16 cellular contexts compared by ENCODE assay signal in genomic region chr11:68364581-68364980, GRCh38. TPM values are rescaled to one million over a fixed set of nuclear protein-coding genes. Genes with fewer than 3 reads are reported as not detected.
DNase-seq lines count a peak whose midpoint lies in the region; ATAC-seq and TF ChIP-seq lines count a peak whose summit lies in the region.
"Had no signal": no experiment of that assay in that cellular context is flagged by ENCODE, and none has a peak within 500 bp of the region (broad histone marks: within the 10 kb centered on the region; RNA-seq: fewer than 3 reads in every experiment).

No MANE protein-coding gene starts in this region.

- no peaks in the 10 kb centered on the region for H3K9me3 ChIP-seq in mucosa of descending colon

- TF ChIP-seq CTCF in mucosa of descending colon (IDR thresholded peaks at IDR 0.05): no peak

- H3K36me3 Mint-ChIP-seq in activated T-helper 17 cell treated with anti-CD3 and anti-CD28 coated beads, Interleukin-2, amount 50 U/mL, for 72 hours (ENCODE audit: low read depth): no peaks in the 10 kb centered on the region
- H3K36me3 Mint-ChIP-seq in stimulated activated memory B cell treated with anti-CD40 and anti-IgM and Interleukin-4, amounts not matched to agents 10 μg/mL and 1 μg/mL and 100 μg/mL, for 72 hours: peaks cover 19% of the 10 kb centered on the region

- no peaks in the 10 kb centered on the region for H3K27me3 Mint-ChIP-seq in activated T-helper 17 cell treated with anti-CD3 and anti-CD28 coated beads, Interleukin-2, amount 50 U/mL, for 72 hours
- H3K27me3 Mint-ChIP-seq in stimulated activated memory B cell treated with anti-CD40 and anti-IgM and Interleukin-4, amounts not matched to agents 10 μg/mL and 1 μg/mL and 100 μg/mL, for 72 hours: no peaks in the 10 kb centered on the region

- H3K9me3 Mint-ChIP-seq in activated T-helper 17 cell treated with anti-CD3 and anti-CD28 coated beads, Interleukin-2, amount 50 U/mL, for 72 hours: no peaks in the 10 kb centered on the region
- H3K9me3 Mint-ChIP-seq in stimulated activated memory B cell treated with anti-CD40 and anti-IgM and Interleukin-4, amounts not matched to agents 10 μg/mL and 1 μg/mL and 100 μg/mL, for 72 hours: no peaks in the 10 kb centered on the region

- no peaks in the 10 kb centered on the region for H3K4me1 Mint-ChIP-seq in activated T-helper 17 cell treated with anti-CD3 and anti-CD28 coated beads, Interleukin-2, amount 50 U/mL, for 72 hours
- peaks cover 48% of the 10 kb centered on the region for H3K4me1 Mint-ChIP-seq in stimulated activated memory B cell treated with anti-CD40 and anti-IgM and Interleukin-4, amounts not matched to agents 10 μg/mL and 1 μg/mL and 100 μg/mL, for 72 hours

- intact Hi-C loops in mucosa of descending colon (cut with DNase I, micrococcal nuclease): no loop called here

- H3K4me3 Mint-ChIP-seq in activated T-helper 17 cell treated with anti-CD3 and anti-CD28 coated beads, Interleukin-2, amount 50 U/mL, for 72 hours: no peak overlapping the region
- H3K4me3 Mint-ChIP-seq in stimulated activated memory B cell treated with anti-CD40 and anti-IgM and Interleukin-4, amounts not matched to agents 10 μg/mL and 1 μg/mL and 100 μg/mL, for 72 hours: no peak overlapping the region

- H3K36me3 ChIP-seq in mucosa of descending colon (ENCODE audit: low read depth): no peaks in the 10 kb centered on the region

- no peaks in the 10 kb centered on the region for H3K4me1 ChIP-seq in mucosa of descending colon (ENCODE audit: low read depth)

- no peak overlapping the region for H3K4me3 ChIP-seq in mucosa of descending colon

- DNase-seq in DMS53 (lab: John Stamatoyannopoulos, UW) (peak; percentile 48), DMS53 treated with DMSO at 0.1 percent for 48 hours (lab: John Stamatoyannopoulos, UW; ENCODE audit: unreplicated experiment) (no peak), mucosa of descending colon (no peak), middle frontal gyrus (ENCODE audit: extremely low spot score, low spot score) (no peak), NCI-H82 (lab: John Stamatoyannopoulos, UW) (no peak)
- DNase-seq: C1 segment of cervical spinal cord, DMS153, IMR-90, Kasumi-1, NCI-H1105 treated with DMSO at 0.1 percent for 48 hours, NCI-H187, NCI-H446, Right ventricle myocardium superior had no signal

- peak overlapping the region; percentile 6 for H3K27ac Mint-ChIP-seq in activated T-helper 17 cell treated with anti-CD3 and anti-CD28 coated beads, Interleukin-2, amount 50 U/mL, for 72 hours
- peak overlapping the region; percentile 98 for H3K27ac Mint-ChIP-seq in stimulated activated memory B cell treated with anti-CD40 and anti-IgM and Interleukin-4, amounts not matched to agents 10 μg/mL and 1 μg/mL and 100 μg/mL, for 72 hours

- no peak for ATAC-seq in activated T-helper 17 cell treated with anti-CD3 and anti-CD28 coated beads, Interleukin-2, amount 50 U/mL, for 72 hours (replicated peaks)
- ATAC-seq in mucosa of descending colon: peak; percentile 75
- ATAC-seq in stimulated activated memory B cell treated with anti-CD40 and anti-IgM and Interleukin-4, amounts not matched to agents 10 μg/mL and 1 μg/mL and 100 μg/mL, for 72 hours: no peak
- no peak for ATAC-seq in GM21390 (IDR thresholded peaks at IDR 0.05; ENCODE audit: unreplicated experiment)

RNA-seq across cellular contexts. Expression of gene LRP5, which starts 52.2 kb away (rescaled TPM):
- 1 to 10 TPM; 4.6 to 6.0 TPM for total RNA-seq in activated T-helper 17 cell treated with anti-CD3 and anti-CD28 coated beads, Interleukin-2, amount 50 U/mL, for 72 hours
- 100 to 1,000 TPM in 2 of 3 donors, 10 to 100 TPM in 1; 83.7 to 113 (median 103) TPM for total RNA-seq in mucosa of descending colon

Comparison
In these comparisons a context has a peak if more than half of its experiments do, and no peak if none do; other contexts are left out.
1. RNA of gene LRP5, which starts 52.2 kb away (total RNA-seq): 83.7 to 113 TPM in mucosa of descending colon; 4.6 to 6.0 TPM in activated T-helper 17 cell treated with anti-CD3 and anti-CD28 coated beads, Interleukin-2, amount 50 U/mL, for 72 hours; every median in the first group is over 10 times any median in the second.